Comparison of ENCODE assay signal across 8 cellular contexts in the genomic region with DNA sequence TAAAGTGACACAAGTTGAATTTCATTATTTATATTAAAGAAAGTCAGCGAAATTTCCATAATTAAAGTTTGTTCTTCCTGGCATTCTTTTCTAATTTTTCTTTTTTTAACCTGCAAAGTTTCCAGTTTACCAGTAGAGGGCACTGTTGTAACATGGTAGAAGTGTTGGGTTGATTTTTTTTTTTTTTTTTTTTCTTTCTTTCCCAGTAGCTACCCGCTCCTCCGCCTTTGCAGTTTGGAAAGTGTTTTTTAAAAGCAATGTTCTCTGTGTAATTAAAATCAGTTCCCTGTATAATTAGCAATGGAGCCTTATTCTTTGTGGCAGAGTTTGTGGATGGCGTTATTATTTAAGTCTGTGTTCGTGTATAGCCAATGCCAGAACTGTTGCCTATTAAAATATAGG. TPM values are rescaled to one million over a fixed set of nuclear protein-coding genes. Genes with fewer than 3 reads are reported as not detected.
DNase-seq lines count a peak whose midpoint lies in the region; ATAC-seq and TF ChIP-seq lines count a peak whose summit lies in the region.

No MANE protein-coding gene starts in this region.

- BruUV-seq in OCI-LY7 (replicated peaks; lab: Mats Ljungman, UMichigan) = no TSS peak

- no peak overlapping the region for H2AFZ ChIP-seq in OCI-LY7 (ENCODE audit: low read length)

- ATAC-seq in HG03378 (IDR thresholded peaks at IDR 0.05; ENCODE audit: unreplicated experiment) = no peak
- no peak for ATAC-seq in HG03354 (IDR thresholded peaks at IDR 0.05; ENCODE audit: poor library complexity, severe bottlenecking, unreplicated experiment)
- ATAC-seq in HG03432 (IDR thresholded peaks at IDR 0.05; ENCODE audit: unreplicated experiment) = no peak

- no peaks in the 10 kb centered on the region for H3K9me2 ChIP-seq in OCI-LY7 (ENCODE audit: insufficient read depth, low read length)

- CTCF ChIA-PET in GM10248 (lab: Yijun Ruan, JAX) = interaction anchor here (0.6 to 1.5 kb wide), 4 partner anchors 9 to 1337 kb away, joined by 3 to 5 read pairs (median 3); no protein-coding TSS in a partner anchor
- CTCF ChIA-PET in OCI-LY7 (lab: Charles Lee; ENCODE audit: unreplicated experiment) = no interaction called here

- DNase-seq in AG08396 (ENCODE audit: low spot score) = peak; percentile 17
- peak; percentile 15 for DNase-seq in GM10248 (ENCODE audit: extremely low spot score)
- DNase-seq in OCI-LY7 (ENCODE audit: low spot score) = peak; percentile 46
- DNase-seq in coronary artery (ENCODE audit: low spot score) = no peak

- no peaks in the 10 kb centered on the region; the same call in 1 of the 2 replicates for H4K20me1 ChIP-seq in OCI-LY7 (ENCODE audit: insufficient read depth, low read length)

- no peaks in the 10 kb centered on the region for H3K4me1 ChIP-seq in OCI-LY7 (ENCODE audit: insufficient read depth, low read length, poor library complexity, severe bottlenecking)
- no peaks in the 10 kb centered on the region for H3K4me1 ChIP-seq in muscle layer of duodenum (ENCODE audit: control insufficient read depth in 1 of 2, insufficient read depth in 2 of 2, low read length in 2 of 2)

- H3K79me2 ChIP-seq in OCI-LY7 (ENCODE audit: insufficient read depth, low read depth, low read length) = no peaks in the 10 kb centered on the region; the same call in 1 of the 2 replicates

- H3K36me3 ChIP-seq in OCI-LY7 (ENCODE audit: insufficient read depth, low read length) (no peaks in the 10 kb centered on the region), muscle layer of duodenum (ENCODE audit: control insufficient read depth in 1 of 2, insufficient read depth in 2 of 2, low read length in 2 of 2) (no peaks in the 10 kb centered on the region)

- H3K27ac ChIP-seq in OCI-LY7 (ENCODE audit: low read depth, low read length, poor library complexity, severe bottlenecking) = no peak overlapping the region
- H3K27ac ChIP-seq in coronary artery = no peak overlapping the region
- no peak overlapping the region for H3K27ac ChIP-seq in muscle layer of duodenum (ENCODE audit: low read length)

- no peak overlapping the region for H3K4me3 ChIP-seq in OCI-LY7 (ENCODE audit: low read depth, low read length, poor library complexity, severe bottlenecking)
- H3K4me3 ChIP-seq in coronary artery = peak overlapping the region; percentile 24
- H3K4me3 ChIP-seq in muscle layer of duodenum (ENCODE audit: low read depth in 1 of 2, low read length in 2 of 2) = peak overlapping the region; percentile 38 to 48

- intact Hi-C loops in OCI-LY7 (cut with micrococcal nuclease; ENCODE audit: unreplicated experiment) = loop anchor here (2.0 to 10.0 kb wide), 3 partner anchors 463 to 1430 kb away; no protein-coding TSS in a partner anchor

- H3K27me3 ChIP-seq in muscle layer of duodenum (ENCODE audit: low read depth, low read length) = no peaks in the 10 kb centered on the region

- no peaks in the 10 kb centered on the region for H3K9me3 ChIP-seq in OCI-LY7 (ENCODE audit: low read length)
- no peaks in the 10 kb centered on the region for H3K9me3 ChIP-seq in muscle layer of duodenum (ENCODE audit: control insufficient read depth in 1 of 2, low read length in 2 of 2)

- TF ChIP-seq CTCF in GM10248 (IDR thresholded peaks at IDR 0.05; ENCODE audit: control extremely low read depth, extremely low read depth, low read depth, missing control alignments) = peak; percentile 52
- peak; percentile 98 for TF ChIP-seq CTCF in OCI-LY7 (conservative IDR thresholded peaks at IDR 0.05; ENCODE audit: low read length)
- peak; percentile 60 for TF ChIP-seq CTCF in coronary artery (IDR thresholded peaks at IDR 0.05)

- H3K4me2 ChIP-seq in OCI-LY7 (ENCODE audit: low read length) = no peak overlapping the region

- POLR2A ChIA-PET in GM10248 (lab: Yijun Ruan, JAX) = no interaction called here
- POLR2A ChIA-PET in OCI-LY7 (lab: Charles Lee) = interaction anchor here (0.6 kb wide), 2 partner anchors 1103 to 1209 kb away, joined by 3 to 4 read pairs; no protein-coding TSS in a partner anchor

RNA-seq across cellular contexts. Expression of gene TAF3, which starts 53.7 kb away (rescaled TPM):
- total RNA-seq in OCI-LY7 (2014; rRNA removed; shearing (Covaris generic)) = 3.8 and 4.4 TPM in 2 replicates
- total RNA-seq in OCI-LY7 (2022) = 11.1 and 12.0 TPM in 2 replicates
